23 cellular contexts compared by ENCODE assay signal in the genomic region with DNA sequence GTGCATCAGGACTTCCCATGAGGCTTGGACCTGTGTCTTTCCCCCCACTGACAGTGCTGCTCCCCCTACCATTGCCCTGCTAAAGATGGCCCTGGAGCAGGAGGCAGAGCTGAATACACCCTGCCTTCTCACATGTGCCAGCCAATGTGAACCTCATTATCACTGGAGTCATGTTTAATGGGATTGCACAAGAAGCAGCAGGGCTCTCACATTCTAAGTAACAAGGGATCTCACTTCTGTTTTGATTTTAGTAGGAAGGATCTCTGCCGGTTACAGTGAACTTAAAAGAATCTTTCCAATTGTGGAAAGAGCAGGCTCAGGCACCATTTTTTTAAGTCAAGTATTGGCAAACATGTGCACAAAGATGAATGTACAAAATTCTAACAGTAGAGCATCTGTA.
"Had no signal": no experiment of that assay in that cellular context is flagged by ENCODE, and none has a peak within 500 bp of the region (broad histone marks: within the 10 kb centered on the region; RNA-seq: fewer than 3 reads in every experiment).

No MANE protein-coding gene starts in this region.

- DNase-seq: cortex of kidney; dorsolateral prefrontal cortex; effector CD8-positive, alpha-beta T cell; esophagus squamous epithelium; foreskin melanocyte; head of caudate nucleus; left colon; left ventricle myocardium superior; mucosa of descending colon; naive thymus-derived CD8-positive, alpha-beta T cell; nucleus accumbens; ovary; right lobe of liver; spleen; stimulated activated CD4-positive, alpha-beta T cell treated with anti-CD3 and anti-CD28 coated beads, Interleukin-2, amount 100 ng/mL, for 24 hours; stimulated activated CD4-positive, alpha-beta T cell treated with anti-CD3 and anti-CD28 coated beads, Interleukin-4, amount 100 ng/mL, for 4 hours; stimulated activated naive B cell treated with anti-CD40 and anti-IgM and Interleukin-4, amounts not matched to agents 10 μg/mL and 1 μg/mL and 100 μg/mL, for 72 hours; stimulated activated naive CD8-positive, alpha-beta T cell treated with anti-CD3 and anti-CD28 coated beads, Interleukin-15, amount 100 ng/mL, for 72 hours; testis; upper lobe of right lung had no signal

- H3K4me2 ChIP-seq: hepatocyte had no signal

- H3K27ac ChIP-seq: dorsolateral prefrontal cortex, esophagus squamous epithelium, hepatocyte, ovary, right lobe of liver, spleen, testis, tibial nerve, upper lobe of right lung, vagina had no signal

- H3K79me2 ChIP-seq: hepatocyte had no signal

- H3K36me3 ChIP-seq: esophagus squamous epithelium, ovary, right lobe of liver, spleen, tibial nerve, upper lobe of right lung, vagina had no signal

- H3K4me1 ChIP-seq: esophagus squamous epithelium, right lobe of liver, spleen, testis, tibial nerve, upper lobe of right lung, vagina had no signal

- H2AFZ ChIP-seq: hepatocyte had no signal

- H3K27me3 ChIP-seq: dorsolateral prefrontal cortex, esophagus squamous epithelium, hepatocyte, ovary, right lobe of liver, spleen, testis, tibial nerve, upper lobe of right lung, vagina had no signal

- H3K9me3 ChIP-seq: esophagus squamous epithelium, mucosa of descending colon, ovary, right lobe of liver, testis, upper lobe of right lung, vagina had no signal

- H3K4me3 ChIP-seq: dorsolateral prefrontal cortex, esophagus squamous epithelium, hepatocyte, mucosa of descending colon, ovary, right lobe of liver, spleen, testis, tibial nerve, upper lobe of right lung, vagina had no signal
